In the genomic region with DNA sequence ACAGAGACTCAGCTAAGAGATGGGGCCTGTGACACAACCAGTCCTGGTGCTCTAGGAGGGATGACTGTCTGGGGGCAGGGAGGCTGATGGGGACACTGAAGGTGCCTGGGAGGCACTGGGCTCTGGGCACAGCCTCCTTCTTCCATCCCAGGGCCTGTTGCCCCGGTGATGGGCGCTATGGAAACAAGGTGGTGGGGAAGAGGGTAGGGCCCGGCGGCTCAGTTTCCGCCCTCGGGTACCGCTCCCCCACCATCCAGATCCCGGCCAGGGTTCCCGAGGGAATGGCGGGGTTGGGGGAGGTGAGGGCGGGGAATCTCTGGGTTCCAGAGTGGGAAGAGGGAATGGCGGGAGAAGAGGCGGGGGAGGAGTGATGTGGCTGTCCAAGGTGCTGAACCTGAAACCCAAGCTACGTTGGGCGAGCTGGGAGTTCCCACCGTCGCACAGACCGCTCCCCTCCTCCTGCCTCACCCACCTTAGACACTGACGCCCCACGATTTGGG, we compare ENCODE assay signal across 8 cellular contexts.
DNase-seq lines count a peak whose midpoint lies in the region; ATAC-seq and TF ChIP-seq lines count a peak whose summit lies in the region.

No MANE protein-coding gene starts in this region.

- ATAC-seq in HG02798 (IDR thresholded peaks at IDR 0.05; ENCODE audit: poor library complexity, unreplicated experiment) (no peak), GM21526 (IDR thresholded peaks at IDR 0.05; ENCODE audit: low FRiP score, unreplicated experiment) (no peak)

- peaks cover 0 to 51% of the 10 kb centered on the region in 2 donors for H3K27me3 ChIP-seq in tibial artery

- H3K27ac ChIP-seq in tibial artery: no peak overlapping the region

- DNase-seq in activated CD8-positive, alpha-beta memory T cell treated with anti-CD3 and anti-CD28 coated beads for 24 hours: peak; percentile 63
- no peak for DNase-seq in activated CD8-positive, alpha-beta memory T cell treated with anti-CD3 and anti-CD28 coated beads, Interleukin-2, amount 50 U/mL, for 4 hours
- DNase-seq in NCI-H748 (lab: John Stamatoyannopoulos, UW; ENCODE audit: unreplicated experiment) (peak; percentile 89), choroid plexus epithelial cell (ENCODE audit: low read depth) (peak; percentile 41), nephron progenitor cell (peak; percentile 90), tibial artery (no peak)

- H3K27me3 Mint-ChIP-seq in nephron progenitor cell (ENCODE audit: low read depth, poor library complexity): peaks cover 86% of the 10 kb centered on the region

- no peaks in the 10 kb centered on the region for H3K36me3 ChIP-seq in tibial artery

- intact Hi-C loops in tibial artery (cut with DNase I; ENCODE audit: low total_unique reads): no loop called here

- no peaks in the 10 kb centered on the region for H3K9me3 ChIP-seq in tibial artery

- H3K36me3 Mint-ChIP-seq in nephron progenitor cell (ENCODE audit: low read depth): no peaks in the 10 kb centered on the region

- peak overlapping the region; percentile 50 for H3K4me3 Mint-ChIP-seq in nephron progenitor cell

- no peak for TF ChIP-seq CTCF in choroid plexus epithelial cell (conservative IDR thresholded peaks at IDR 0.05; ENCODE audit: low read depth, low read length)
- no peak for TF ChIP-seq CTCF in nephron progenitor cell (IDR thresholded peaks at IDR 0.05)
- no peak for TF ChIP-seq CTCF in tibial artery (IDR thresholded peaks at IDR 0.05)

- no peaks in the 10 kb centered on the region for H3K9me3 Mint-ChIP-seq in nephron progenitor cell

- H3K4me1 Mint-ChIP-seq in nephron progenitor cell: peaks cover 12% of the 10 kb centered on the region

- no peak overlapping the region for H3K27ac Mint-ChIP-seq in nephron progenitor cell

- H3K4me3 ChIP-seq in choroid plexus epithelial cell (ENCODE audit: low read depth, low read length) (no peak overlapping the region), tibial artery (no peak overlapping the region)

- H3K4me1 ChIP-seq in tibial artery: peaks cover 0 to 28% (median 25%) of the 10 kb centered on the region in 4 donors

Comparison
In these comparisons a context has a peak if more than half of its experiments do, and no peak if none do; other contexts are left out.
1. DNase-seq: peak in activated CD8-positive, alpha-beta memory T cell treated with anti-CD3 and anti-CD28 coated beads for 24 hours (single experiment), NCI-H748 (single experiment), choroid plexus epithelial cell (single experiment) and nephron progenitor cell (single experiment); none in activated CD8-positive, alpha-beta memory T cell treated with anti-CD3 and anti-CD28 coated beads, Interleukin-2, amount 50 U/mL, for 4 hours (single experiment) and tibial artery (0 of 2).